8 cellular contexts compared by ENCODE assay signal in the genomic region with DNA sequence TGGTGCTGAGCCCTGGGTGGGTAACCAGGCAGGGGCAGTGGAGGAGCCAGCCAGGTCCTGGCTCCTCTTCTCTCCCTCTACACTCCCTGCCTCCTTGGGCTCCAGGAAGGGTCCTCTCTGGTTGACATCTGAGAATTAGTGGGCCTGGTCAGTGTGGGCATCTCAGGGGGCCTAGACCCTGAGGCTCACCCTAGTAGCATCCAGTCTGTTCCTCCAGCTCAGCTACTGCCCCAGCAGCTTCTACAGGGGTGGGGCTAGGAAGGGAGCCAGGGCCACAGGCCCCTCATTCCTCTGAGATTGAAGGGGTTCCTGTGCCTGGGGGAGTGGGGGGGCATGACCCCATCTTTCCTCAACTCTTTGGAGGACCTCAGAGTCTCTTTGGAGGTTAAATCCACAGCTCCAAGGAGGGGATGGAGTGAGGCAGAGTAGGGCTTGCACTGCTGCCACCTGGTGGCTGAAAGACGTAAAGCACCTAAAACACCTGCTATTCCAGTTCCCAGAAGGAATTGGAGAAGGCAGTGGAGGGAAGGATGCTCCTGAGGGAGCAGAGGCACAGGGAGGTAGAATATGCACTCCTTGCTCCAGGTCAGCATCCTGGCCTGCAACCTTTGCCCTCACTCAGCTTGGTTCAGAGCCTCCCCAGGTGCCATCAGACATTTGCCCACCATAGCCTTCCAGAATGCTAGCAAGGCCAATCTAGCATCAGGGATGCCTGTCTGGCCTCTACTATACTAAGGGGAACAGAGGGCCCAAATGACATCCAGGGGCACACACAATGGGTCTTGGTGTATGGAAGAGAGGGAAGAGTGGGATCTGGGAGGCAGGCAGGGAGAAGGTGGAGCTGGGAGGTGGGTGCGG. TPM values are rescaled to one million over a fixed set of nuclear protein-coding genes. Genes with fewer than 3 reads are reported as not detected.
DNase-seq lines count a peak whose midpoint lies in the region; ATAC-seq and TF ChIP-seq lines count a peak whose summit lies in the region.

No MANE protein-coding gene starts in this region.

- no peak for TF ChIP-seq POLR2A in IMR-90 (IDR thresholded peaks at IDR 0.05; ENCODE audit: low read depth, low read length)

- no peak overlapping the region for H4K91ac ChIP-seq in IMR-90 (ENCODE audit: insufficient read depth, low read depth, low read length)

- peaks cover 40% of the 10 kb centered on the region for H3K27me3 ChIP-seq in IMR-90 (ENCODE audit: control insufficient read depth, insufficient read depth, low read length)
- H3K27me3 ChIP-seq in SJCRH30: peaks cover 7% of the 10 kb centered on the region; the same call in 1 of the 2 replicates
- no peaks in the 10 kb centered on the region for H3K27me3 ChIP-seq in parathyroid adenoma (ENCODE audit: control insufficient read depth, insufficient read depth, low read length)
- H3K27me3 ChIP-seq in aorta (ENCODE audit: control insufficient read depth in 1 of 2, insufficient read depth in 2 of 2, low read length in 1 of 2): no peaks in the 10 kb centered on the region

- peak; percentile 91 for ATAC-seq in IMR-90 (ENCODE audit: low read depth)
- ATAC-seq in aorta (ENCODE audit: low FRiP score): peak; percentile 79
- ATAC-seq in GM18517 (IDR thresholded peaks at IDR 0.05; ENCODE audit: unreplicated experiment): no peak

- no peak overlapping the region for H3K4me2 ChIP-seq in IMR-90 (ENCODE audit: low read depth, low read length)
- no peak overlapping the region for H3K4me2 ChIP-seq in parathyroid adenoma (ENCODE audit: low read length)

- H3K9ac ChIP-seq in IMR-90 (ENCODE audit: low read depth, low read length): no peak overlapping the region
- no peak overlapping the region for H3K9ac ChIP-seq in parathyroid adenoma

- BruUV-seq in IMR-90 (replicated peaks; lab: Mats Ljungman, UMichigan): no TSS peak

- H3K36me3 ChIP-seq in IMR-90 (ENCODE audit: control insufficient read depth, insufficient read depth, low read length) (no peaks in the 10 kb centered on the region), SJCRH30 (no peaks in the 10 kb centered on the region), parathyroid adenoma (ENCODE audit: control insufficient read depth, insufficient read depth, low read length) (no peaks in the 10 kb centered on the region), aorta (ENCODE audit: control insufficient read depth in 1 of 2, insufficient read depth in 2 of 2, low read length in 1 of 2) (no peaks in the 10 kb centered on the region)

- no peak overlapping the region for H2BK5ac ChIP-seq in IMR-90 (ENCODE audit: low read depth, low read length, poor library complexity, severe bottlenecking)

- no peaks in the 10 kb centered on the region for H3K79me2 ChIP-seq in parathyroid adenoma

- H3K79me1 ChIP-seq in IMR-90 (ENCODE audit: low read depth in 1 of 2, low read length in 2 of 2): no peaks in the 10 kb centered on the region

- no peaks in the 10 kb centered on the region for H3K4me1 ChIP-seq in IMR-90 (ENCODE audit: control insufficient read depth, insufficient read depth, low read length)
- no peaks in the 10 kb centered on the region for H3K4me1 ChIP-seq in SJCRH30
- H3K4me1 ChIP-seq in parathyroid adenoma: no peaks in the 10 kb centered on the region
- no peaks in the 10 kb centered on the region for H3K4me1 ChIP-seq in aorta (ENCODE audit: control insufficient read depth in 1 of 2, insufficient read depth in 2 of 2, low read length in 2 of 2)

- H2BK20ac ChIP-seq in IMR-90 (ENCODE audit: low read depth, low read length): no peak overlapping the region

- H2AFZ ChIP-seq in IMR-90 (replicated peaks; ENCODE audit: low read length, poor library complexity): no peak overlapping the region
- H2AFZ ChIP-seq in parathyroid adenoma: no peak overlapping the region

- intact Hi-C loops in IMR-90 (cut with micrococcal nuclease) (loop anchor here (1.0 to 5.0 kb wide), 3 partner anchors 106 to 315 kb away; no protein-coding TSS in a partner anchor), aorta (cut with DNase I) (loop anchor here (2.0 to 5.0 kb wide), 5 partner anchors 105 to 195 kb away; a partner anchor contains a TSS)

- dilution Hi-C loops in IMR-90 (cut with HindIII; ENCODE audit: low sequenced_read_pairs, unreplicated experiment): no loop called here

- whole genome bisulfite sequencing in IMR-90 (ENCODE audit: extremely low coverage in 2 of 2, insufficient read length in 1 of 2), 2 experiments: no CpG with 5 or more reads among the region's 2 CpGs
- 44 to 45% methylated on average over 2 of the region's 2 CpGs for WGBS in aorta, 2 donors

- H2BK15ac ChIP-seq in IMR-90 (ENCODE audit: low read depth, low read length): no peak overlapping the region

- H3K9me1 ChIP-seq in IMR-90 (ENCODE audit: insufficient read depth, low read length): no peaks in the 10 kb centered on the region

- no peak overlapping the region for H3K18ac ChIP-seq in IMR-90 (ENCODE audit: low read depth, low read length)

- no peak overlapping the region for H2AK5ac ChIP-seq in IMR-90 (ENCODE audit: low read depth, low read length)

- TF ChIP-seq RAD21 in IMR-90 (IDR thresholded peaks at IDR 0.05; ENCODE audit: low read length): peak; percentile 80

- no peaks in the 10 kb centered on the region for H3K9me3 ChIP-seq in IMR-90 (ENCODE audit: control insufficient read depth, insufficient read depth, low read length)
- no peaks in the 10 kb centered on the region for H3K9me3 ChIP-seq in SJCRH30 (replicated peaks)
- no peaks in the 10 kb centered on the region for H3K9me3 ChIP-seq in parathyroid adenoma (ENCODE audit: control insufficient read depth, low read length)
- H3K9me3 ChIP-seq in aorta (ENCODE audit: control insufficient read depth, low read length): no peaks in the 10 kb centered on the region

- H3K56ac ChIP-seq in IMR-90 (ENCODE audit: extremely low read depth, insufficient read depth, low read length): no peak overlapping the region

- no peaks in the 10 kb centered on the region for H4K20me1 ChIP-seq in IMR-90 (ENCODE audit: insufficient read depth, low read length)

- DNase-seq in Caki2 (ENCODE audit: low read depth) (peak; percentile 38), IMR-90 (peak; percentile 52), SJCRH30 (peak; percentile 44 to 80), glomerular endothelial cell (ENCODE audit: extremely low read depth, low read depth, low spot score) (peak; percentile 23), aorta (peak; percentile 66 to 88)
- DNase-seq in activated naive CD4-positive, alpha-beta T cell treated with Interleukin-2 at 50 U/mL for 16 hours: peak; percentile 66

- H2BK120ac ChIP-seq in IMR-90 (ENCODE audit: low read depth, low read length): no peak overlapping the region

- TF ChIP-seq CTCF in IMR-90 (conservative IDR thresholded peaks at IDR 0.05; ENCODE audit: low read depth, low read length) (peak; percentile 81), parathyroid adenoma (IDR thresholded peaks at IDR 0.05) (peak; percentile 92)

- no peak overlapping the region for H3K14ac ChIP-seq in IMR-90 (replicated peaks; ENCODE audit: low read depth, low read length)

- no peak overlapping the region for H4K8ac ChIP-seq in IMR-90 (ENCODE audit: low read depth in 2 of 2, low read length in 2 of 2)

- no peak overlapping the region for H3K23ac ChIP-seq in IMR-90 (ENCODE audit: low read depth, low read length)

- H3K4ac ChIP-seq in IMR-90 (ENCODE audit: low read depth, low read length): no peak overlapping the region

- H4K5ac ChIP-seq in IMR-90 (ENCODE audit: low read depth, low read length): no peak overlapping the region

- CTCF ChIA-PET in IMR-90 (lab: Yijun Ruan, JAX): interaction anchor here (0.6 to 1.3 kb wide), 9 partner anchors 45 to 546 kb away, joined by 3 to 7 read pairs (median 3); a partner anchor contains a TSS

- no peak overlapping the region for H2AK9ac ChIP-seq in IMR-90 (replicated peaks; ENCODE audit: low read depth, low read length, poor library complexity)

- H3K27ac ChIP-seq in IMR-90 (ENCODE audit: insufficient read depth, low read length) (no peak overlapping the region), SJCRH30 (no peak overlapping the region), parathyroid adenoma (no peak overlapping the region), aorta (ENCODE audit: low read depth in 1 of 2, low read length in 2 of 2) (no peak overlapping the region)

- POLR2A ChIA-PET in IMR-90 (lab: Charles Lee; ENCODE audit: unreplicated experiment): no interaction called here

- in situ Hi-C loops in Caki2 (cut with HindIII; ENCODE audit: low pct_unique_long_range_greater_than_20kb, low sequenced_read_pairs) (no loop called here), IMR-90 (cut with MboI; ENCODE audit: low sequenced_read_pairs) (loop anchor here (10.0 kb wide), 1 partner anchor 108 kb away; no protein-coding TSS in a partner anchor)

- H3K4me3 ChIP-seq in IMR-90 (ENCODE audit: insufficient read depth, low read depth, low read length) (no peak overlapping the region), SJCRH30 (no peak overlapping the region), parathyroid adenoma (ENCODE audit: low read depth, low read length) (no peak overlapping the region), aorta (ENCODE audit: low read length in 2 of 2) (no peak overlapping the region)

RNA-seq across cellular contexts. Expression of a gene that starts 25.1 kb away (rescaled TPM):
- 3.8 and 7.1 TPM in 2 replicates for total RNA-seq in Caki2 (2014; rRNA removed; shearing (Covaris generic); ENCODE audit: low replicate concordance)
- total RNA-seq in IMR-90 (2012; rRNA removed) (6.8 and 6.9 TPM in 2 replicates), glomerular endothelial cell (4.2 and 4.8 TPM in 2 replicates), aorta (10 to 100 TPM in 1 of 2 donors, 1 to 10 TPM in 1; 8.8 to 15.9 TPM)
- polyA plus RNA-seq in IMR-90 (2012; rRNA removed) (10.6 and 10.9 TPM in 2 replicates), aorta (10 to 100 TPM; 16.4 to 18.0 TPM)
- 9.5 and 9.9 TPM in 2 replicates for polyA plus RNA-seq in IMR-90 (2012; cell fraction: cytosol; rRNA removed)
- 29.0 and 30.6 TPM in 2 replicates for polyA plus RNA-seq in IMR-90 (2012; cell fraction: nucleus; rRNA removed; ENCODE audit: low replicate concordance)
- total RNA-seq in SJCRH30 (2014; rRNA removed; shearing (Covaris generic)): 1.1 and 2.4 TPM in 2 replicates

RNA-seq across cellular contexts. Expression of a gene that starts 26.9 kb away (rescaled TPM):
- total RNA-seq in Caki2 (2014; rRNA removed; shearing (Covaris generic); ENCODE audit: low replicate concordance): 13.2 and 25.6 TPM in 2 replicates
- total RNA-seq in IMR-90 (2012; rRNA removed): 12.5 and 17.2 TPM in 2 replicates
- 20.6 and 20.8 TPM in 2 replicates for polyA plus RNA-seq in IMR-90 (2012; rRNA removed)
- 15.0 and 16.7 TPM in 2 replicates for polyA plus RNA-seq in IMR-90 (2012; cell fraction: cytosol; rRNA removed)
- polyA plus RNA-seq in IMR-90 (2012; cell fraction: nucleus; rRNA removed; ENCODE audit: low replicate concordance): 99.7 and 105 TPM in 2 replicates
- 6.2 and 6.3 TPM in 2 replicates for total RNA-seq in SJCRH30 (2014; rRNA removed; shearing (Covaris generic))
- total RNA-seq in glomerular endothelial cell: 12.9 and 13.8 TPM in 2 replicates
- 10 to 100 TPM; 12.0 to 21.3 TPM for total RNA-seq in aorta
- polyA plus RNA-seq in aorta: 10 to 100 TPM; 11.0 to 18.3 TPM

RNA-seq across cellular contexts. Expression of a gene that starts 39.0 kb away (rescaled TPM):
- total RNA-seq in Caki2 (2014; rRNA removed; shearing (Covaris generic); ENCODE audit: low replicate concordance): 0.03 TPM in 2 replicates
- not detected in 2 replicates for total RNA-seq in IMR-90 (2012; rRNA removed)
- 0.11 and 0.15 TPM in 2 replicates for polyA plus RNA-seq in IMR-90 (2012; rRNA removed)
- polyA plus RNA-seq in IMR-90 (2012; cell fraction: cytosol; rRNA removed): 0.06 and 0.10 TPM in 2 replicates
- polyA plus RNA-seq in IMR-90 (2012; cell fraction: nucleus; rRNA removed; ENCODE audit: low replicate concordance): 0.26 and 0.29 TPM in 2 replicates
- not detected in 2 replicates for total RNA-seq in SJCRH30 (2014; rRNA removed; shearing (Covaris generic))
- 0.10 TPM in 1 of 2 replicates, not detected in the other for total RNA-seq in glomerular endothelial cell
- total RNA-seq in aorta: 1 to 10 TPM; 2.7 to 3.2 TPM
- polyA plus RNA-seq in aorta: 1 to 10 TPM in 1 of 2 donors, under 1 TPM in 1; 0.75 to 1.7 TPM

Comparison
In these comparisons a context has a peak if more than half of its experiments do, and no peak if none do; other contexts are left out.
1. DNase-seq: peak in every context shown above with its lines; median percentile 77 in aorta; 66 in activated naive CD4-positive, alpha-beta T cell treated with Interleukin-2 at 50 U/mL for 16 hours; 62 in SJCRH30; 52 in IMR-90; 38 in Caki2; 23 in glomerular endothelial cell.